Comparison of ENCODE assay signal across 1 cellular context in genomic region chr11:842370-843002, GRCh38.
TF ChIP-seq lines count a peak whose summit lies in the region.

TSS of gene POLR2L (minus strand) at chr11:842529. CDS start at chr11:842508, 21 bp downstream.
TSS of gene TSPAN4 (plus strand) at chr11:842852. CDS start at chr11:850305, 7,453 bp downstream.

TF ChIP-seq in HepG2, 621 proteins besides CTCF, POLR2A, EP300 and RAD21 (continued from another document and continues in another):
- TF ChIP-seq ARID4A (CRISPR knock-in tag; IDR thresholded peaks at IDR 0.05; ENCODE audit: borderline replicate concordance) (peak; percentile 93), HNF4A (CRISPR knock-in tag; IDR thresholded peaks at IDR 0.05) (no peak), CENPX (CRISPR knock-in tag; IDR thresholded peaks at IDR 0.05) (no peak), BCL3 (CRISPR knock-in tag; IDR thresholded peaks at IDR 0.05) (peak; percentile 88; the same call in 1 of the 2 replicates), ZNF775 (CRISPR knock-in tag; IDR thresholded peaks at IDR 0.05; ENCODE audit: borderline replicate concordance) (no peak), NRL (CRISPR knock-in tag; IDR thresholded peaks at IDR 0.05; ENCODE audit: borderline replicate concordance) (no peak), ZNF724P (CRISPR knock-in tag; IDR thresholded peaks at IDR 0.05; ENCODE audit: borderline replicate concordance) (0 out of 2 replicates have a peak, but pooled peaks have one; percentile 18), RELA (CRISPR knock-in tag; IDR thresholded peaks at IDR 0.05) (no peak), HHEX (CRISPR knock-in tag; IDR thresholded peaks at IDR 0.05) (no peak), RNF219 (CRISPR knock-in tag; IDR thresholded peaks at IDR 0.05) (no peak), RFX5 (IDR thresholded peaks at IDR 0.05; ENCODE audit: low read depth, low read length) (no peak), TARDBP (CRISPR knock-in tag; IDR thresholded peaks at IDR 0.05) (peak; percentile 86), KDM2A (CRISPR knock-in tag; IDR thresholded peaks at IDR 0.05; ENCODE audit: borderline replicate concordance, low read depth) (peak; percentile 89), ZNF782 (CRISPR knock-in tag; IDR thresholded peaks at IDR 0.05; ENCODE audit: borderline replicate concordance) (0 out of 2 replicates have a peak, but pooled peaks have one; percentile 6), ATF7-NPFF (CRISPR knock-in tag; IDR thresholded peaks at IDR 0.05; ENCODE audit: low read depth) (peak; percentile 60; the same call in 1 of the 2 replicates), ZNF160 (CRISPR knock-in tag; IDR thresholded peaks at IDR 0.05) (0 out of 2 replicates have a peak, but pooled peaks have one; percentile 4), NR2F2 (IDR thresholded peaks at IDR 0.05; ENCODE audit: borderline replicate concordance, low read depth) (no peak; the same call in 1 of the 2 replicates), PHF20 (CRISPR knock-in tag; IDR thresholded peaks at IDR 0.05) (0 out of 2 replicates have a peak, but pooled peaks have one; percentile 17), CBX2 (IDR thresholded peaks at IDR 0.05; ENCODE audit: low read depth, low read length) (no peak), CBX2 (CRISPR knock-in tag; IDR thresholded peaks at IDR 0.05; ENCODE audit: low read depth) (no peak), ZNF687 (CRISPR knock-in tag; IDR thresholded peaks at IDR 0.05) (peak; percentile 67), ZNF850 (CRISPR knock-in tag; conservative IDR thresholded peaks at IDR 0.05) (no peak), ZKSCAN5 (CRISPR knock-in tag; IDR thresholded peaks at IDR 0.05) (no peak), PITX1 (CRISPR knock-in tag; IDR thresholded peaks at IDR 0.05) (0 out of 2 replicates have a peak, but pooled peaks have one; percentile 8), ZBTB44 (CRISPR knock-in tag; IDR thresholded peaks at IDR 0.05) (no peak), GMEB2 (CRISPR knock-in tag; IDR thresholded peaks at IDR 0.05; ENCODE audit: low read depth) (no peak), ZNF446 (CRISPR knock-in tag; IDR thresholded peaks at IDR 0.05) (no peak; the same call in 1 of the 2 replicates), ZBTB20 (CRISPR knock-in tag; IDR thresholded peaks at IDR 0.05; ENCODE audit: borderline replicate concordance, low read depth) (no peak), NFIB (CRISPR knock-in tag; IDR thresholded peaks at IDR 0.05; ENCODE audit: borderline replicate concordance) (no peak), ZBTB49 (CRISPR knock-in tag; IDR thresholded peaks at IDR 0.05; ENCODE audit: borderline replicate concordance) (no peak), AGO1 (IDR thresholded peaks at IDR 0.05; ENCODE audit: low read depth, low read length, poor library complexity, severe bottlenecking) (peak; percentile 86), HMGA1 (CRISPR knock-in tag; conservative IDR thresholded peaks at IDR 0.05) (no peak), ZSCAN5A (CRISPR knock-in tag; IDR thresholded peaks at IDR 0.05; ENCODE audit: borderline replicate concordance) (peak; percentile 77; the same call in 1 of the 2 replicates), PAX8 (CRISPR knock-in tag; IDR thresholded peaks at IDR 0.05; ENCODE audit: borderline replicate concordance) (no peak; the same call in 1 of the 2 replicates), ZKSCAN8 (CRISPR knock-in tag; IDR thresholded peaks at IDR 0.05; ENCODE audit: borderline replicate concordance) (no peak; the same call in 1 of the 2 replicates), DNMT3B (CRISPR knock-in tag; conservative IDR thresholded peaks at IDR 0.05) (no peak), ZNF235 (CRISPR knock-in tag; IDR thresholded peaks at IDR 0.05; ENCODE audit: borderline replicate concordance) (0 out of 2 replicates have a peak, but pooled peaks have one; percentile 34), HDAC6 (IDR thresholded peaks at IDR 0.05; ENCODE audit: low read depth, low read length) (no peak), MATR3 (CRISPR knock-in tag; IDR thresholded peaks at IDR 0.05) (no peak), NCOA1 (CRISPR knock-in tag; IDR thresholded peaks at IDR 0.05) (no peak), ATRX (CRISPR knock-in tag; IDR thresholded peaks at IDR 0.05; ENCODE audit: borderline replicate concordance) (no peak), ZNF207 (IDR thresholded peaks at IDR 0.05; ENCODE audit: borderline replicate concordance) (no peak), ZNF367 (CRISPR knock-in tag; IDR thresholded peaks at IDR 0.05; ENCODE audit: borderline replicate concordance) (no peak), TEAD2 (CRISPR knock-in tag; IDR thresholded peaks at IDR 0.05) (no peak)
